Comparison of ENCODE assay signal across 1 cellular context in the genomic region with DNA sequence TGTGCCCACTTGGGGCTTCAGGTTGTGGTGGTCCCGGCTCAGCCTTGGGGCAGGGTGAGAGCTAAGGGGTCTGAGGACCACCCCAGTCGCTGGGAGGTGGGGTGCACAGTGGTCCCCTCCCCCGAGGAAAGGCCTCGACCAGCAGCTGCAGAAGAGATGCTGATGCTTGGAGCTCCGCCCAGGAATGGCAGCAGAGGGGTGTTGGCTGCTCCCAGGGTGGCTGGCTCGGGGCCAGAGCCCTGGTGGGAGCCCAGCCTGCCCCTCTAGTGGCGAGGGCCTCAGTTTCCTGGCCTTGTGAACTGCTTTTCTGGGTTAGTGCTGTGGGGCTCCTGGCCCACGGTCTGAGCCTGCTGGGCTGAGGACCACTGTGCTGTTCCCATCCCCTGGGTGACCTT.
TF ChIP-seq lines count a peak whose summit lies in the region.

No MANE protein-coding gene starts in this region.

TF ChIP-seq in GM23338, 12 proteins besides CTCF, POLR2A, EP300 and RAD21:
- TF ChIP-seq CREB1 (CRISPR knock-in tag; IDR thresholded peaks at IDR 0.05; ENCODE audit: low read depth): no peak
- no peak for TF ChIP-seq POLR2AphosphoS5 (IDR thresholded peaks at IDR 0.05; ENCODE audit: low read depth)
- TF ChIP-seq JUNB (IDR thresholded peaks at IDR 0.05; ENCODE audit: unreplicated experiment): no peak
- TF ChIP-seq NANOG (IDR thresholded peaks at IDR 0.05; ENCODE audit: borderline replicate concordance): no peak
- TF ChIP-seq, protein P1, sequence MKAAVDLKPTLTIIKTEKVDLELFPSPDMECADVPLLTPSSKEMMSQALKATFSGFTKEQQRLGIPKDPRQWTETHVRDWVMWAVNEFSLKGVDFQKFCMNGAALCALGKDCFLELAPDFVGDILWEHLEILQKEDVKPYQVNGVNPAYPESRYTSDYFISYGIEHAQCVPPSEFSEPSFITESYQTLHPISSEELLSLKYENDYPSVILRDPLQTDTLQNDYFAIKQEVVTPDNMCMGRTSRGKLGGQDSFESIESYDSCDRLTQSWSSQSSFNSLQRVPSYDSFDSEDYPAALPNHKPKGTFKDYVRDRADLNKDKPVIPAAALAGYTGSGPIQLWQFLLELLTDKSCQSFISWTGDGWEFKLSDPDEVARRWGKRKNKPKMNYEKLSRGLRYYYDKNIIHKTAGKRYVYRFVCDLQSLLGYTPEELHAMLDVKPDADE (IDR thresholded peaks at IDR 0.05): no peak
- no peak for TF ChIP-seq EZH2 (IDR thresholded peaks at IDR 0.05; ENCODE audit: low read depth, unreplicated experiment)
- no peak for TF ChIP-seq STAT1 (IDR thresholded peaks at IDR 0.05; ENCODE audit: unreplicated experiment)
- TF ChIP-seq, protein P2, sequence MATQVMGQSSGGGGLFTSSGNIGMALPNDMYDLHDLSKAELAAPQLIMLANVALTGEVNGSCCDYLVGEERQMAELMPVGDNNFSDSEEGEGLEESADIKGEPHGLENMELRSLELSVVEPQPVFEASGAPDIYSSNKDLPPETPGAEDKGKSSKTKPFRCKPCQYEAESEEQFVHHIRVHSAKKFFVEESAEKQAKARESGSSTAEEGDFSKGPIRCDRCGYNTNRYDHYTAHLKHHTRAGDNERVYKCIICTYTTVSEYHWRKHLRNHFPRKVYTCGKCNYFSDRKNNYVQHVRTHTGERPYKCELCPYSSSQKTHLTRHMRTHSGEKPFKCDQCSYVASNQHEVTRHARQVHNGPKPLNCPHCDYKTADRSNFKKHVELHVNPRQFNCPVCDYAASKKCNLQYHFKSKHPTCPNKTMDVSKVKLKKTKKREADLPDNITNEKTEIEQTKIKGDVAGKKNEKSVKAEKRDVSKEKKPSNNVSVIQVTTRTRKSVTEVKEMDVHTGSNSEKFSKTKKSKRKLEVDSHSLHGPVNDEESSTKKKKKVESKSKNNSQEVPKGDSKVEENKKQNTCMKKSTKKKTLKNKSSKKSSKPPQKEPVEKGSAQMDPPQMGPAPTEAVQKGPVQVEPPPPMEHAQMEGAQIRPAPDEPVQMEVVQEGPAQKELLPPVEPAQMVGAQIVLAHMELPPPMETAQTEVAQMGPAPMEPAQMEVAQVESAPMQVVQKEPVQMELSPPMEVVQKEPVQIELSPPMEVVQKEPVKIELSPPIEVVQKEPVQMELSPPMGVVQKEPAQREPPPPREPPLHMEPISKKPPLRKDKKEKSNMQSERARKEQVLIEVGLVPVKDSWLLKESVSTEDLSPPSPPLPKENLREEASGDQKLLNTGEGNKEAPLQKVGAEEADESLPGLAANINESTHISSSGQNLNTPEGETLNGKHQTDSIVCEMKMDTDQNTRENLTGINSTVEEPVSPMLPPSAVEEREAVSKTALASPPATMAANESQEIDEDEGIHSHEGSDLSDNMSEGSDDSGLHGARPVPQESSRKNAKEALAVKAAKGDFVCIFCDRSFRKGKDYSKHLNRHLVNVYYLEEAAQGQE (IDR thresholded peaks at IDR 0.05; ENCODE audit: unreplicated experiment): no peak
- TF ChIP-seq ZNF331 (CRISPR knock-in tag; IDR thresholded peaks at IDR 0.05; ENCODE audit: low read depth): no peak
- TF ChIP-seq ZNF114 (CRISPR knock-in tag; IDR thresholded peaks at IDR 0.05): no peak
- TF ChIP-seq, protein P3, sequence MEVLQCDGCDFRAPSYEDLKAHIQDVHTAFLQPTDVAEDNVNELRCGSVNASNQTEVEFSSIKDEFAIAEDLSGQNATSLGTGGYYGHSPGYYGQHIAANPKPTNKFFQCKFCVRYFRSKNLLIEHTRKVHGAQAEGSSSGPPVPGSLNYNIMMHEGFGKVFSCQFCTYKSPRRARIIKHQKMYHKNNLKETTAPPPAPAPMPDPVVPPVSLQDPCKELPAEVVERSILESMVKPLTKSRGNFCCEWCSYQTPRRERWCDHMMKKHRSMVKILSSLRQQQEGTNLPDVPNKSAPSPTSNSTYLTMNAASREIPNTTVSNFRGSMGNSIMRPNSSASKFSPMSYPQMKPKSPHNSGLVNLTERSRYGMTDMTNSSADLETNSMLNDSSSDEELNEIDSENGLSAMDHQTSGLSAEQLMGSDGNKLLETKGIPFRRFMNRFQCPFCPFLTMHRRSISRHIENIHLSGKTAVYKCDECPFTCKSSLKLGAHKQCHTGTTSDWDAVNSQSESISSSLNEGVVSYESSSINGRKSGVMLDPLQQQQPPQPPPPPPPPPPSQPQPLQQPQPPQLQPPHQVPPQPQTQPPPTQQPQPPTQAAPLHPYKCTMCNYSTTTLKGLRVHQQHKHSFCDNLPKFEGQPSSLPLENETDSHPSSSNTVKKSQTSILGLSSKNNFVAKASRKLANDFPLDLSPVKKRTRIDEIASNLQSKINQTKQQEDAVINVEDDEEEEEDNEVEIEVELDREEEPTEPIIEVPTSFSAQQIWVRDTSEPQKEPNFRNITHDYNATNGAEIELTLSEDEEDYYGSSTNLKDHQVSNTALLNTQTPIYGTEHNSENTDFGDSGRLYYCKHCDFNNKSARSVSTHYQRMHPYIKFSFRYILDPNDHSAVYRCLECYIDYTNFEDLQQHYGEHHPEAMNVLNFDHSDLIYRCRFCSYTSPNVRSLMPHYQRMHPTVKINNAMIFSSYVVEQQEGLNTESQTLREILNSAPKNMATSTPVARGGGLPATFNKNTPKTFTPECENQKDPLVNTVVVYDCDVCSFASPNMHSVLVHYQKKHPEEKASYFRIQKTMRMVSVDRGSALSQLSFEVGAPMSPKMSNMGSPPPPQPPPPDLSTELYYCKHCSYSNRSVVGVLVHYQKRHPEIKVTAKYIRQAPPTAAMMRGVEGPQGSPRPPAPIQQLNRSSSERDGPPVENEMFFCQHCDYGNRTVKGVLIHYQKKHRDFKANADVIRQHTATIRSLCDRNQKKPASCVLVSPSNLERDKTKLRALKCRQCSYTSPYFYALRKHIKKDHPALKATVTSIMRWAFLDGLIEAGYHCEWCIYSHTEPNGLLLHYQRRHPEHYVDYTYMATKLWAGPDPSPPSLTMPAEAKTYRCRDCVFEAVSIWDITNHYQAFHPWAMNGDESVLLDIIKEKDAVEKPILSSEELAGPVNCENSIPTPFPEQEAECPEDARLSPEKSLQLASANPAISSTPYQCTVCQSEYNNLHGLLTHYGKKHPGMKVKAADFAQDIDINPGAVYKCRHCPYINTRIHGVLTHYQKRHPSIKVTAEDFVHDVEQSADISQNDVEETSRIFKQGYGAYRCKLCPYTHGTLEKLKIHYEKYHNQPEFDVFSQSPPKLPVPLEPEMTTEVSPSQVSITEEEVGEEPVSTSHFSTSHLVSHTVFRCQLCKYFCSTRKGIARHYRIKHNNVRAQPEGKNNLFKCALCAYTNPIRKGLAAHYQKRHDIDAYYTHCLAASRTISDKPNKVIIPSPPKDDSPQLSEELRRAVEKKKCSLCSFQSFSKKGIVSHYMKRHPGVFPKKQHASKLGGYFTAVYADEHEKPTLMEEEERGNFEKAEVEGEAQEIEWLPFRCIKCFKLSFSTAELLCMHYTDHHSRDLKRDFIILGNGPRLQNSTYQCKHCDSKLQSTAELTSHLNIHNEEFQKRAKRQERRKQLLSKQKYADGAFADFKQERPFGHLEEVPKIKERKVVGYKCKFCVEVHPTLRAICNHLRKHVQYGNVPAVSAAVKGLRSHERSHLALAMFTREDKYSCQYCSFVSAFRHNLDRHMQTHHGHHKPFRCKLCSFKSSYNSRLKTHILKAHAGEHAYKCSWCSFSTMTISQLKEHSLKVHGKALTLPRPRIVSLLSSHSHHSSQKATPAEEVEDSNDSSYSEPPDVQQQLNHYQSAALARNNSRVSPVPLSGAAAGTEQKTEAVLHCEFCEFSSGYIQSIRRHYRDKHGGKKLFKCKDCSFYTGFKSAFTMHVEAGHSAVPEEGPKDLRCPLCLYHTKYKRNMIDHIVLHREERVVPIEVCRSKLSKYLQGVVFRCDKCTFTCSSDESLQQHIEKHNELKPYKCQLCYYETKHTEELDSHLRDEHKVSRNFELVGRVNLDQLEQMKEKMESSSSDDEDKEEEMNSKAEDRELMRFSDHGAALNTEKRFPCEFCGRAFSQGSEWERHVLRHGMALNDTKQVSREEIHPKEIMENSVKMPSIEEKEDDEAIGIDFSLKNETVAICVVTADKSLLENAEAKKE (CRISPR knock-in tag; IDR thresholded peaks at IDR 0.05): no peak
- TF ChIP-seq EZH2phosphoT487 (IDR thresholded peaks at IDR 0.05; ENCODE audit: unreplicated experiment): no peak
